In the genomic region with DNA sequence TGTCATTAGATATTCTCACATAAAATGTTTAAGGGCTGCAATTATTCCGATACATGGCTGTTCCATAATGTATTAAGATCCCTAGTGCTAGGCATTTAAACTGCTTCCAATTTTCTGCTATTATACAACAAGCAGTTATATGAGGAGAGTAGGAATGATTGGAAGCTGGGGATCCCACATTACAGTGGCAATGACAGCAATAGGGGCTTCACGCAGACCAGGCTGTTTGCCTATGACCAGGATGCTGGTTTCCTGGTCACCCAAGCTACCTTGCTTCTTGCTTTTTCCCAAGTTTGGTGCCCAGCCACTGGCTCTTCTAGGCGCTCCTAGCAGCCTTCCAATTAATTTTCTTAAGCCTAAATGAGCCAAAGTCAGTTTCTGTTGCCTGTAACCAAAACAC, we compare ENCODE assay signal across 15 cellular contexts.
"Had no signal": no experiment of that assay in that cellular context is flagged by ENCODE, and none has a peak within 500 bp of the region (broad histone marks: within the 10 kb centered on the region; RNA-seq: fewer than 3 reads in every experiment).

No MANE protein-coding gene starts in this region.

- H3K27me3 Mint-ChIP-seq: activated naive CD4-positive, alpha-beta T cell treated with anti-CD3 and anti-CD28 coated beads, Interleukin-2, amount 50 U/mL, for 24 hours; dendritic cell treated with granulocyte-macrophage colony-stimulating factor and Interleukin-4, amounts not matched to agents 40 ng/mL and 50 ng/mL, for 4 days; stimulated activated naive B cell treated with anti-CD40 and anti-IgM and Interleukin-4, amounts not matched to agents 10 μg/mL and 1 μg/mL and 100 μg/mL, for 72 hours; T-cell had no signal

- H3K4me3 ChIP-seq: adrenal gland, lung, neural progenitor cell, pancreas, upper lobe of right lung had no signal

- H3K9me3 ChIP-seq: adrenal gland, pancreas, SK-N-SH, upper lobe of right lung had no signal

- H3K27ac ChIP-seq: adrenal gland, neural progenitor cell, upper lobe of right lung had no signal

- H3K4me2 ChIP-seq: neural progenitor cell had no signal

- ATAC-seq: activated CD4-positive, CD25-positive, alpha-beta regulatory T cell treated with anti-CD3 and anti-CD28 coated beads, Interleukin-2, amount 50 U/mL, for 24 hours; pancreas; stimulated activated naive B cell treated with anti-CD40 and anti-IgM and Interleukin-4, amounts not matched to agents 10 μg/mL and 1 μg/mL and 100 μg/mL, for 72 hours; T-cell; upper lobe of right lung had no signal

- DNase-seq: adrenal gland; pancreas; SK-N-SH; stimulated activated CD4-positive, alpha-beta T cell treated with anti-CD3 and anti-CD28 coated beads, Interleukin-12 subunit alpha, Interleukin-12 subunit beta, amount 100 ng/mL, for 4 hours; stimulated activated CD4-positive, alpha-beta T cell treated with anti-CD3 and anti-CD28 coated beads, Interleukin-2, amount 100 ng/mL, for 24 hours; stimulated activated naive B cell treated with anti-CD40 and anti-IgM and Interleukin-4, amounts not matched to agents 10 μg/mL and 1 μg/mL and 100 μg/mL, for 72 hours; T-cell; T-helper 9 cell; upper lobe of right lung had no signal

- H3K9ac ChIP-seq: neural progenitor cell, SK-N-SH had no signal

- H3K27ac Mint-ChIP-seq: activated naive CD4-positive, alpha-beta T cell treated with anti-CD3 and anti-CD28 coated beads, Interleukin-2, amount 50 U/mL, for 24 hours; dendritic cell treated with granulocyte-macrophage colony-stimulating factor and Interleukin-4, amounts not matched to agents 40 ng/mL and 50 ng/mL, for 4 days; mesothelial cell of epicardium; neural progenitor cell; stimulated activated naive B cell treated with anti-CD40 and anti-IgM and Interleukin-4, amounts not matched to agents 10 μg/mL and 1 μg/mL and 100 μg/mL, for 72 hours had no signal

- H3K9me2 ChIP-seq: SK-N-SH had no signal

- H2AFZ ChIP-seq: neural progenitor cell had no signal

- H3K36me3 ChIP-seq: adrenal gland, neural progenitor cell, pancreas, upper lobe of right lung had no signal

- H3K4me3 Mint-ChIP-seq: activated naive CD4-positive, alpha-beta T cell treated with anti-CD3 and anti-CD28 coated beads, Interleukin-2, amount 50 U/mL, for 24 hours; dendritic cell treated with granulocyte-macrophage colony-stimulating factor and Interleukin-4, amounts not matched to agents 40 ng/mL and 50 ng/mL, for 4 days; mesothelial cell of epicardium; neural progenitor cell; stimulated activated naive B cell treated with anti-CD40 and anti-IgM and Interleukin-4, amounts not matched to agents 10 μg/mL and 1 μg/mL and 100 μg/mL, for 72 hours; T-cell had no signal

- H3K27me3 ChIP-seq: adrenal gland, neural progenitor cell, pancreas, upper lobe of right lung had no signal

- H3K9me3 Mint-ChIP-seq: activated naive CD4-positive, alpha-beta T cell treated with anti-CD3 and anti-CD28 coated beads, Interleukin-2, amount 50 U/mL, for 24 hours had no signal
